In the genomic region with DNA sequence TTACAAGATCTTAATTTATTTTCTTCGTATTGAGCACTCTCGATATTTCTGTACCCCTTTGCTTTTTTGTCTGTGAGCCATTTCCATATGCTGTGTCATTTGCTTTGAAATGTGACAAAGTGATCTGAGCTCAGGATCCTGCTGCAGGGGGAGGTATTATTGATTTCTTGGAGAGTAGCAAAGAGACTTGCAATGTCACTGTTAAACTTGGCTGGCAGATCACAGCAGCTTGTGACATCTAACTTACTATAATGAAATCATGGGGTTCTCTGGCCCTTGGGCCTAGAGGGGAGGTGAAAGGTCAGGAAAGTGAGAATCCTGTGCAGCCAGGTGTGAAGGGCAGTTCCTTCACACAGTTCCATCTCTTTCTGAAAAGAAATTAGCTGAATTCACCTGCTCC, we compare ENCODE assay signal across 19 cellular contexts.
A peak's percentile ranks its signal among the peaks of the same experiment; 100 is the strongest.
DNase-seq lines count a peak whose midpoint lies in the region; ATAC-seq, FAIRE-seq and TF ChIP-seq lines count a peak whose summit lies in the region.
"Had no signal": no experiment of that assay in that cellular context is flagged by ENCODE, and none has a peak within 500 bp of the region (broad histone marks: within the 10 kb centered on the region; RNA-seq: fewer than 3 reads in every experiment).

No MANE protein-coding gene starts in this region.

- TF ChIP-seq CTCF in GM12878 (IDR thresholded peaks at IDR 0.05 in 2 of 3, conservative IDR thresholded peaks at IDR 0.05 in 1 of 3; ENCODE audit: control insufficient read depth in 2 of 3, extremely low read depth in 1 of 3, insufficient read depth in 1 of 3, low read depth in 3 of 3, low read length in 3 of 3) (no peak), heart left ventricle (IDR thresholded peaks at IDR 0.05) (no peak), thyroid gland (IDR thresholded peaks at IDR 0.05) (no peak)

- H3K4me1 ChIP-seq in GM12878 (ENCODE audit: control insufficient read depth, insufficient read depth, low read length), result no peaks in the 10 kb centered on the region
- H3K4me1 ChIP-seq in mesendoderm (ENCODE audit: control insufficient read depth, low read depth, low read length), result no peaks in the 10 kb centered on the region
- H3K4me1 ChIP-seq in heart left ventricle, result no peaks in the 10 kb centered on the region
- no peaks in the 10 kb centered on the region for H3K4me1 ChIP-seq in naive thymus-derived CD4-positive, alpha-beta T cell (ENCODE audit: control insufficient read depth in 2 of 2, insufficient read depth in 2 of 2, low read length in 2 of 2)
- H3K4me1 ChIP-seq in thyroid gland, result no peaks in the 10 kb centered on the region
- H3K4me1 ChIP-seq: HAP-1 had no signal

- H3K79me2 ChIP-seq in GM12878 (ENCODE audit: control insufficient read depth, insufficient read depth, low read length) (no peaks in the 10 kb centered on the region), mesendoderm (ENCODE audit: control insufficient read depth, insufficient read depth, low read length) (no peaks in the 10 kb centered on the region)

- no peak for TF ChIP-seq EP300 in GM12878 (IDR thresholded peaks at IDR 0.05; ENCODE audit: borderline replicate concordance in 1 of 2, control insufficient read depth in 1 of 2, low read depth in 2 of 2, low read length in 2 of 2)

- H3K36me3 ChIP-seq in GM12878 (ENCODE audit: control insufficient read depth in 2 of 2, insufficient read depth in 2 of 2, low read length in 1 of 2) (no peaks in the 10 kb centered on the region), mesendoderm (ENCODE audit: control insufficient read depth, insufficient read depth, low read length) (no peaks in the 10 kb centered on the region), heart left ventricle (no peaks in the 10 kb centered on the region), thyroid gland (no peaks in the 10 kb centered on the region)
- H3K36me3 ChIP-seq in naive thymus-derived CD4-positive, alpha-beta T cell (ENCODE audit: control insufficient read depth in 2 of 3, insufficient read depth in 3 of 3, low read length in 3 of 3), result no peaks in the 10 kb centered on the region
- H3K36me3 ChIP-seq: HAP-1 had no signal

- H3K23ac ChIP-seq in mesendoderm (ENCODE audit: low read length), result no peak overlapping the region

- no peaks in the 10 kb centered on the region for H3K27me3 Mint-ChIP-seq in naive thymus-derived CD4-positive, alpha-beta T cell
- H3K27me3 Mint-ChIP-seq: CD4-positive, alpha-beta memory T cell had no signal

- POLR2A ChIA-PET in GM12878 (lab: Charles Lee), result no interaction called here
- POLR2A ChIA-PET in naive thymus-derived CD4-positive, alpha-beta T cell (lab: Charles Lee), result no interaction called here

- 0% methylated on average over 2 of the region's 2 CpGs for WGBS in GM12878 (ENCODE audit: insufficient coverage, insufficient replicate concordance, low lambda C conversion rate, missing lambda C conversion rate)
- WGBS in mesendoderm (ENCODE audit: extremely low coverage, insufficient coverage, low lambda C conversion rate), result no CpG with 5 or more reads among the region's 2 CpGs
- WGBS in heart left ventricle, 4 donors, result 90 to 94% (median 91%) methylated on average over 2 of the region's 2 CpGs
- 93 to 95% methylated on average over 2 of the region's 2 CpGs for WGBS in thyroid gland, 2 donors

- H3K56ac ChIP-seq in mesendoderm (ENCODE audit: low read length), result peak overlapping the region; percentile 34

- no peak overlapping the region for H2BK120ac ChIP-seq in mesendoderm (ENCODE audit: low read depth, low read length)

- RAD21 ChIA-PET in GM12878 (lab: Charles Lee; ENCODE audit: unreplicated experiment), result no interaction called here

- H3K9me3 Mint-ChIP-seq in naive thymus-derived CD4-positive, alpha-beta T cell, result peaks cover 0 to 8% (median 4%) of the 10 kb centered on the region in 11 donors

- CTCF ChIA-PET in GM12878 (lab: Yijun Ruan, JAX), result no interaction called here
- CTCF ChIA-PET in naive thymus-derived CD4-positive, alpha-beta T cell (lab: Charles Lee), result no interaction called here

- no peak overlapping the region for H2BK5ac ChIP-seq in mesendoderm (ENCODE audit: low read length)

- in situ Hi-C loops in G401 (cut with HindIII; ENCODE audit: low sequenced_read_pairs), result no loop called here
- in situ Hi-C loops in GM12878 (cut with MboI), result no loop called here

- H3K4me2 ChIP-seq in GM12878 (ENCODE audit: control insufficient read depth, insufficient read depth) (no peak overlapping the region), mesendoderm (ENCODE audit: low read length) (no peak overlapping the region)

- peak; percentile 4 for DNase-seq in G401 (ENCODE audit: low spot score)
- DNase-seq in GM12878 (ENCODE audit: low read depth, low spot score), result no peak
- DNase-seq in mesendoderm, result no peak
- DNase-seq in heart left ventricle, result no peak
- no peak for DNase-seq in naive thymus-derived CD4-positive, alpha-beta T cell
- DNase-seq in activated T-cell treated with anti-CD3 and anti-CD28 coated beads for 4 hours, result no peak
- DNase-seq in thyroid gland, result no peak
- DNase-seq: ACHN; CD4-positive, alpha-beta memory T cell; DMS 273 treated with DMSO at 0.1 percent for 48 hours; GF-D8; IMR-90; Karpas-422; KBM-7 had no signal

- peaks cover 0 to 4% (median 0%) of the 10 kb centered on the region in 5 donors for H3K36me3 Mint-ChIP-seq in naive thymus-derived CD4-positive, alpha-beta T cell
- H3K36me3 Mint-ChIP-seq: CD4-positive, alpha-beta memory T cell had no signal

- H3K9me3 ChIP-seq in GM12878 (replicated peaks; ENCODE audit: control insufficient read depth, insufficient read depth, low read length), result no peaks in the 10 kb centered on the region
- H3K9me3 ChIP-seq in heart left ventricle, result peaks cover 0 to 5% (median 0%) of the 10 kb centered on the region in 12 donors
- no peaks in the 10 kb centered on the region for H3K9me3 ChIP-seq in naive thymus-derived CD4-positive, alpha-beta T cell (ENCODE audit: control insufficient read depth in 2 of 3, low read length in 3 of 3)
- H3K9me3 ChIP-seq in thyroid gland, result no peaks in the 10 kb centered on the region
- H3K9me3 ChIP-seq: HAP-1 had no signal

- no peak overlapping the region for H2AFZ ChIP-seq in GM12878 (ENCODE audit: control insufficient read depth, low read depth, low read length)

- H3K4me3 Mint-ChIP-seq in naive thymus-derived CD4-positive, alpha-beta T cell, result no peak overlapping the region
- H3K4me3 Mint-ChIP-seq: CD4-positive, alpha-beta memory T cell had no signal

- no peak overlapping the region for H3K27ac Mint-ChIP-seq in naive thymus-derived CD4-positive, alpha-beta T cell
- H3K27ac Mint-ChIP-seq: CD4-positive, alpha-beta memory T cell had no signal

- H3K4me1 Mint-ChIP-seq in naive thymus-derived CD4-positive, alpha-beta T cell, result no peaks in the 10 kb centered on the region
- H3K4me1 Mint-ChIP-seq: CD4-positive, alpha-beta memory T cell had no signal

- TF ChIP-seq RAD21 in GM12878 (IDR thresholded peaks at IDR 0.05; ENCODE audit: insufficient read depth, low read depth, low read length), result no peak

- TF ChIP-seq POLR2A in GM12878 (IDR thresholded peaks at IDR 0.05; ENCODE audit: low read depth, low read length), result no peak
- TF ChIP-seq POLR2A in heart left ventricle (IDR thresholded peaks at IDR 0.05), result no peak
- TF ChIP-seq POLR2A in thyroid gland (IDR thresholded peaks at IDR 0.05), result no peak

- no peak overlapping the region for H3K18ac ChIP-seq in mesendoderm (ENCODE audit: low read length)

- H2AK5ac ChIP-seq in mesendoderm (ENCODE audit: low read length), result no peak overlapping the region

- no peak overlapping the region for H4K5ac ChIP-seq in mesendoderm (ENCODE audit: low read length)

- BruUV-seq in GM12878 (replicated peaks; lab: Mats Ljungman, UMichigan), result no TSS peak

- H3K4me3 ChIP-seq in GM12878 (no peak overlapping the region), mesendoderm (ENCODE audit: low read length) (no peak overlapping the region), heart left ventricle (no peak overlapping the region), thyroid gland (replicated peaks in 1 of 3) (no peak overlapping the region)
- no peak overlapping the region for H3K4me3 ChIP-seq in naive thymus-derived CD4-positive, alpha-beta T cell (ENCODE audit: low read length)
- H3K4me3 ChIP-seq: HAP-1 had no signal

- SMC1A ChIA-PET in GM12878 (lab: Charles Lee; ENCODE audit: uncharacterized antibody, unreplicated experiment), result no interaction called here

- ATAC-seq in GM12878, result no peak
- no peak for ATAC-seq in heart left ventricle
- ATAC-seq in naive thymus-derived CD4-positive, alpha-beta T cell, result no peak

- H4K8ac ChIP-seq in mesendoderm (ENCODE audit: low read depth, low read length), result no peak overlapping the region

- H3K79me1 ChIP-seq in mesendoderm (ENCODE audit: low read length), result no peaks in the 10 kb centered on the region

- intact Hi-C loops in GM12878 (cut with micrococcal nuclease; ENCODE audit: unreplicated experiment) (no loop called here), heart left ventricle (cut with DNase I) (no loop called here), thyroid gland (cut with DNase I) (no loop called here)
- intact Hi-C loops in naive thymus-derived CD4-positive, alpha-beta T cell (cut with micrococcal nuclease), result no loop called here

- H3K4ac ChIP-seq in mesendoderm (ENCODE audit: low read depth, low read length), result no peak overlapping the region

- H3K27me3 ChIP-seq in GM12878 (replicated peaks in 1 of 2; ENCODE audit: control insufficient read depth in 2 of 2, insufficient read depth in 2 of 2, low read length in 1 of 2) (no peaks in the 10 kb centered on the region), mesendoderm (ENCODE audit: insufficient read depth, low read length, poor library complexity) (no peaks in the 10 kb centered on the region), heart left ventricle (no peaks in the 10 kb centered on the region), thyroid gland (no peaks in the 10 kb centered on the region)
- H3K27me3 ChIP-seq in naive thymus-derived CD4-positive, alpha-beta T cell (ENCODE audit: control insufficient read depth in 2 of 2, insufficient read depth in 2 of 2, low read length in 2 of 2), result no peaks in the 10 kb centered on the region

- no peaks in the 10 kb centered on the region for H4K20me1 ChIP-seq in GM12878 (ENCODE audit: control insufficient read depth, insufficient read depth)

- no peak overlapping the region for H3K9ac ChIP-seq in GM12878 (ENCODE audit: control insufficient read depth, insufficient read depth, low read length)
- no peak overlapping the region for H3K9ac ChIP-seq in mesendoderm (ENCODE audit: low read length)

- FAIRE-seq in GM12878 (lab: Jason Lieb, UNC), result no peak
- FAIRE-seq: A204.1, GM19239, HTR-8/SVneo had no signal

- no peak overlapping the region for H3K27ac ChIP-seq in GM12878 (ENCODE audit: control insufficient read depth, insufficient read depth)
- no peak overlapping the region for H3K27ac ChIP-seq in mesendoderm (ENCODE audit: low read depth, low read length)
- H3K27ac ChIP-seq in heart left ventricle, result no peak overlapping the region
- H3K27ac ChIP-seq in naive thymus-derived CD4-positive, alpha-beta T cell (ENCODE audit: low read depth, low read length), result no peak overlapping the region
- no peak overlapping the region for H3K27ac ChIP-seq in thyroid gland
- H3K27ac ChIP-seq: C4-2B had no signal

- no peak overlapping the region for H2BK15ac ChIP-seq in mesendoderm (replicated peaks; ENCODE audit: low read depth)

TF ChIP-seq in GM12878, 131 proteins besides CTCF, POLR2A, EP300 and RAD21:
- no peak for TF ChIP-seq MYB (IDR thresholded peaks at IDR 0.05; ENCODE audit: borderline replicate concordance, low read depth, low read length)
- peak; percentile 33; the same call in 1 of the 2 replicates for TF ChIP-seq NR2F1 (conservative IDR thresholded peaks at IDR 0.05)
